25 cellular contexts compared by ENCODE assay signal in the genomic region with DNA sequence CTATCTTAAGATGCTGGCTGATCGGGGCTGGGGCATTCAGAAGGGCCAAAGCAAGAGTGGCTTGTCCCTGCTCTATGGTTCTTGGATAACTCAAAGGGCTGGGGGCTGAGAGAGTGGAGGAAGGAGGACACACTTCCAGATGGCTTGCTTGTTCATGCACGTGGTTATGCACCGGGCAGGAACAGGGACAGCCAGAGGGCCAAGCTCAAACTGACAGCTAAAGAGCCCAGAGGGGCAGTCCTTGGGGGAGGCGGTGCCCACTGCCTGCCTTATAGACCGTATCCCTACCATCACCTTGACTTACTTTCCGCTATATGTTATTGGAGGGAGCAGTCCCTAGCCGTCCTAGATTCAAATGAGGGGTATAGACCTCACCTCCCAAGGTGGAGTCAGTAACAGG.
"Had no signal": no experiment of that assay in that cellular context is flagged by ENCODE, and none has a peak within 500 bp of the region (broad histone marks: within the 10 kb centered on the region; RNA-seq: fewer than 3 reads in every experiment).

No MANE protein-coding gene starts in this region.

- FAIRE-seq: astrocyte had no signal

- H3K27ac Mint-ChIP-seq: activated CD4-positive, alpha-beta memory T cell treated with anti-CD3 and anti-CD28 coated beads, Interleukin-2, amount 10 ng/mL, durations not matched to agents 7 days and 5 days; activated naive CD4-positive, alpha-beta T cell treated with anti-CD3 and anti-CD28 coated beads for 36 hours; activated naive CD8-positive, alpha-beta T cell; activated T-helper 17 cell treated with anti-CD3 and anti-CD28 coated beads, Interleukin-2, amount 50 U/mL, for 72 hours; brain; T-helper 17 cell; WTC11 had no signal

- H3K4me1 Mint-ChIP-seq: activated T-helper 17 cell treated with anti-CD3 and anti-CD28 coated beads, Interleukin-2, amount 50 U/mL, for 72 hours; T-helper 17 cell had no signal

- H3K36me3 Mint-ChIP-seq: brain, WTC11 had no signal

- DNase-seq: activated CD4-positive, alpha-beta memory T cell treated with anti-CD3 and anti-CD28 coated beads, Interleukin-2, amount 10 ng/mL, durations not matched to agents 7 days and 5 days; activated CD4-positive, alpha-beta T cell treated with anti-CD3 and anti-CD28 coated beads, Interleukin-2, amount 50 U/mL, for 1 hour; activated CD4-positive, CD25-positive, alpha-beta regulatory T cell treated with anti-CD3 and anti-CD28 coated beads, Interleukin-2, amount 50 U/mL, for 72 hours; activated gamma-delta T cell; activated naive CD4-positive, alpha-beta T cell treated with anti-CD3 and anti-CD28 coated beads for 36 hours; activated T-cell treated with anti-CD3 and anti-CD28 coated beads for 4 hours; activated T-cell treated with anti-CD3 and anti-CD28 coated beads, Interleukin-2, amount 50 U/mL, for 48 hours; amygdala; MM.1S; NCI-H1105; NCI-H1436; NCI-H1694 treated with DMSO at 0.1 percent for 48 hours; NCI-H2029 treated with DMSO at 0.1 percent for 48 hours; NCI-H345; NCI-H510A; NCI-H526 treated with DMSO at 0.1 percent for 48 hours; NCI-H82; SIG-M5; T-helper 17 cell; T-helper 9 cell had no signal

- H3K9me3 Mint-ChIP-seq: activated T-helper 17 cell treated with anti-CD3 and anti-CD28 coated beads, Interleukin-2, amount 50 U/mL, for 72 hours had no signal

- H3K4me3 Mint-ChIP-seq: activated CD4-positive, alpha-beta memory T cell treated with anti-CD3 and anti-CD28 coated beads, Interleukin-2, amount 10 ng/mL, durations not matched to agents 7 days and 5 days; activated naive CD4-positive, alpha-beta T cell treated with anti-CD3 and anti-CD28 coated beads for 36 hours; activated naive CD8-positive, alpha-beta T cell; activated T-helper 17 cell treated with anti-CD3 and anti-CD28 coated beads, Interleukin-2, amount 50 U/mL, for 72 hours; brain; T-helper 17 cell; WTC11 had no signal

- ATAC-seq: activated T-helper 17 cell treated with anti-CD3 and anti-CD28 coated beads, Interleukin-2, amount 50 U/mL, for 72 hours; T-helper 17 cell; WTC11 had no signal
